Comparison of ENCODE assay signal across 1 cellular context in genomic region chr10:22340362-22341189, GRCh38.
A peak's percentile ranks its signal among the peaks of the same experiment; 100 is the strongest.
TF ChIP-seq lines count a peak whose summit lies in the region.

No MANE protein-coding gene starts in this region.

TF ChIP-seq in GM12878, 131 proteins besides CTCF, POLR2A, EP300 and RAD21 (continued from another document):
- TF ChIP-seq PRDM15 (CRISPR knock-in tag; IDR thresholded peaks at IDR 0.05) (no peak), REST (IDR thresholded peaks at IDR 0.05; ENCODE audit: low read depth, low read length) (no peak), MXI1 (IDR thresholded peaks at IDR 0.05; ENCODE audit: low read depth, low read length) (no peak), CHD2 (IDR thresholded peaks at IDR 0.05; ENCODE audit: borderline replicate concordance, low read depth, low read length) (0 out of 2 replicates have a peak, but pooled peaks have one; percentile 1), ASH2L (IDR thresholded peaks at IDR 0.05; ENCODE audit: borderline replicate concordance, low read depth) (peak; percentile 87; the same call in 1 of the 2 replicates), NFIC (IDR thresholded peaks at IDR 0.05; ENCODE audit: low read depth, low read length) (no peak), SUZ12 (IDR thresholded peaks at IDR 0.05; ENCODE audit: unreplicated experiment) (peak; percentile 58), FOXM1 (IDR thresholded peaks at IDR 0.05; ENCODE audit: low read depth, low read length) (no peak), ZNF592 (IDR thresholded peaks at IDR 0.05) (no peak), TARDBP (IDR thresholded peaks at IDR 0.05; ENCODE audit: borderline replicate concordance) (no peak), YY1 (IDR thresholded peaks at IDR 0.05; ENCODE audit: low read depth, low read length) (no peak), IKZF1 (conservative IDR thresholded peaks at IDR 0.05) (peak; percentile 87)
- TF ChIP-seq, protein P1, sequence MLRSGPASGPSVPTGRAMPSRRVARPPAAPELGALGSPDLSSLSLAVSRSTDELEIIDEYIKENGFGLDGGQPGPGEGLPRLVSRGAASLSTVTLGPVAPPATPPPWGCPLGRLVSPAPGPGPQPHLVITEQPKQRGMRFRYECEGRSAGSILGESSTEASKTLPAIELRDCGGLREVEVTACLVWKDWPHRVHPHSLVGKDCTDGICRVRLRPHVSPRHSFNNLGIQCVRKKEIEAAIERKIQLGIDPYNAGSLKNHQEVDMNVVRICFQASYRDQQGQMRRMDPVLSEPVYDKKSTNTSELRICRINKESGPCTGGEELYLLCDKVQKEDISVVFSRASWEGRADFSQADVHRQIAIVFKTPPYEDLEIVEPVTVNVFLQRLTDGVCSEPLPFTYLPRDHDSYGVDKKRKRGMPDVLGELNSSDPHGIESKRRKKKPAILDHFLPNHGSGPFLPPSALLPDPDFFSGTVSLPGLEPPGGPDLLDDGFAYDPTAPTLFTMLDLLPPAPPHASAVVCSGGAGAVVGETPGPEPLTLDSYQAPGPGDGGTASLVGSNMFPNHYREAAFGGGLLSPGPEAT (IDR thresholded peaks at IDR 0.05; ENCODE audit: low read depth): 0 out of 2 replicates have a peak, but pooled peaks have one; percentile 36
